Comparison of ENCODE assay signal across 1 cellular context in genomic region chr4:37826282-37827029, GRCh38.
TF ChIP-seq lines count a peak whose summit lies in the region.

Gene PGM2 (plus strand): TSS chr4:37826686. CDS start chr4:37826733, 47 bp downstream.

TF ChIP-seq in GM12878, 131 proteins besides CTCF, POLR2A, EP300 and RAD21 (continued from another document and continues in another):
- TF ChIP-seq ZBTB4 (CRISPR knock-in tag; IDR thresholded peaks at IDR 0.05) (no peak), FOXM1 (IDR thresholded peaks at IDR 0.05; ENCODE audit: low read depth, low read length) (no peak), SMC3 (IDR thresholded peaks at IDR 0.05; ENCODE audit: borderline replicate concordance, low read length) (no peak), IKZF2 (IDR thresholded peaks at IDR 0.05) (peak; percentile 24 to 57), POLR2AphosphoS2 (IDR thresholded peaks at IDR 0.05; ENCODE audit: low read depth, low read length) (peak; percentile 90; the same call in 1 of the 2 replicates), EGR1 (IDR thresholded peaks at IDR 0.05; ENCODE audit: borderline replicate concordance in 1 of 2, low read depth in 2 of 2, low read length in 2 of 2) (peak in 1 of 2 experiments; percentile 98; a peak in 2 of 3 replicates), TARDBP (IDR thresholded peaks at IDR 0.05; ENCODE audit: borderline replicate concordance) (no peak), DPF2 (IDR thresholded peaks at IDR 0.05) (peak; percentile 69; the same call in 1 of the 2 replicates), YY1 (IDR thresholded peaks at IDR 0.05; ENCODE audit: low read depth, low read length) (peak; percentile 93), ZNF207 (IDR thresholded peaks at IDR 0.05; ENCODE audit: borderline replicate concordance) (peak; percentile 34; the same call in 1 of the 2 replicates), HDAC6 (IDR thresholded peaks at IDR 0.05; ENCODE audit: unreplicated experiment) (no peak), TCF3 (IDR thresholded peaks at IDR 0.05; ENCODE audit: borderline replicate concordance, insufficient read depth, low read depth, low read length) (0 out of 2 replicates have a peak, but pooled peaks have one; percentile 16), ZNF384 (IDR thresholded peaks at IDR 0.05; ENCODE audit: borderline replicate concordance, low read depth, low read length) (no peak), BACH1 (IDR thresholded peaks at IDR 0.05; ENCODE audit: borderline replicate concordance) (0 out of 2 replicates have a peak, but pooled peaks have one; percentile 63), TCF12 (IDR thresholded peaks at IDR 0.05; ENCODE audit: low read depth, low read length) (peak; percentile 67; the same call in 1 of the 2 replicates), CHD1 (IDR thresholded peaks at IDR 0.05; ENCODE audit: low read depth, low read length) (no peak), CBFB (IDR thresholded peaks at IDR 0.05; ENCODE audit: low read depth) (no peak; the same call in 1 of the 2 replicates), ZSCAN29 (IDR thresholded peaks at IDR 0.05) (no peak), LARP7 (IDR thresholded peaks at IDR 0.05) (peak; percentile 91; the same call in 1 of the 2 replicates), BCLAF1 (IDR thresholded peaks at IDR 0.05) (no peak), BCL3 (IDR thresholded peaks at IDR 0.05; ENCODE audit: borderline replicate concordance, insufficient read depth, low read depth, low read length, poor library complexity, severe bottlenecking) (no peak), POLR2AphosphoS5 (IDR thresholded peaks at IDR 0.05; ENCODE audit: low read length) (peak; percentile 91), EZH2 (IDR thresholded peaks at IDR 0.05; ENCODE audit: borderline replicate concordance, control insufficient read depth, low read depth, low read length) (no peak), GABPA (IDR thresholded peaks at IDR 0.05; ENCODE audit: low read depth) (no peak), SMARCA5 (IDR thresholded peaks at IDR 0.05) (no peak), JUND (IDR thresholded peaks at IDR 0.05; ENCODE audit: low read depth, low read length) (no peak), NR2C1 (IDR thresholded peaks at IDR 0.05) (no peak), RUNX3 (IDR thresholded peaks at IDR 0.05; ENCODE audit: low read length) (peak; percentile 44), GATAD2B (conservative IDR thresholded peaks at IDR 0.05; ENCODE audit: low read depth) (peak; percentile 52; the same call in 1 of the 2 replicates), ASH2L (IDR thresholded peaks at IDR 0.05; ENCODE audit: borderline replicate concordance, low read depth) (no peak), NRF1 (conservative IDR thresholded peaks at IDR 0.05; ENCODE audit: low read depth, low read length) (no peak), IKZF1 (conservative IDR thresholded peaks at IDR 0.05) (peak; percentile 90), PML (IDR thresholded peaks at IDR 0.05; ENCODE audit: low read length) (peak; percentile 96), E4F1 (IDR thresholded peaks at IDR 0.05; ENCODE audit: borderline replicate concordance, partially characterized antibody) (peak; percentile 67)
- TF ChIP-seq, protein P1, sequence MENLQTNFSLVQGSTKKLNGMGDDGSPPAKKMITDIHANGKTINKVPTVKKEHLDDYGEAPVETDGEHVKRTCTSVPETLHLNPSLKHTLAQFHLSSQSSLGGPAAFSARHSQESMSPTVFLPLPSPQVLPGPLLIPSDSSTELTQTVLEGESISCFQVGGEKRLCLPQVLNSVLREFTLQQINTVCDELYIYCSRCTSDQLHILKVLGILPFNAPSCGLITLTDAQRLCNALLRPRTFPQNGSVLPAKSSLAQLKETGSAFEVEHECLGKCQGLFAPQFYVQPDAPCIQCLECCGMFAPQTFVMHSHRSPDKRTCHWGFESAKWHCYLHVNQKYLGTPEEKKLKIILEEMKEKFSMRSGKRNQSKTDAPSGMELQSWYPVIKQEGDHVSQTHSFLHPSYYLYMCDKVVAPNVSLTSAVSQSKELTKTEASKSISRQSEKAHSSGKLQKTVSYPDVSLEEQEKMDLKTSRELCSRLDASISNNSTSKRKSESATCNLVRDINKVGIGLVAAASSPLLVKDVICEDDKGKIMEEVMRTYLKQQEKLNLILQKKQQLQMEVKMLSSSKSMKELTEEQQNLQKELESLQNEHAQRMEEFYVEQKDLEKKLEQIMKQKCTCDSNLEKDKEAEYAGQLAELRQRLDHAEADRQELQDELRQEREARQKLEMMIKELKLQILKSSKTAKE (IDR thresholded peaks at IDR 0.05; ENCODE audit: low read depth, poor library complexity, severe bottlenecking) = no peak
- TF ChIP-seq, protein P2, sequence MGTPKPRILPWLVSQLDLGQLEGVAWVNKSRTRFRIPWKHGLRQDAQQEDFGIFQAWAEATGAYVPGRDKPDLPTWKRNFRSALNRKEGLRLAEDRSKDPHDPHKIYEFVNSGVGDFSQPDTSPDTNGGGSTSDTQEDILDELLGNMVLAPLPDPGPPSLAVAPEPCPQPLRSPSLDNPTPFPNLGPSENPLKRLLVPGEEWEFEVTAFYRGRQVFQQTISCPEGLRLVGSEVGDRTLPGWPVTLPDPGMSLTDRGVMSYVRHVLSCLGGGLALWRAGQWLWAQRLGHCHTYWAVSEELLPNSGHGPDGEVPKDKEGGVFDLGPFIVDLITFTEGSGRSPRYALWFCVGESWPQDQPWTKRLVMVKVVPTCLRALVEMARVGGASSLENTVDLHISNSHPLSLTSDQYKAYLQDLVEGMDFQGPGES (IDR thresholded peaks at IDR 0.05) = no peak
- TF ChIP-seq, protein P3, sequence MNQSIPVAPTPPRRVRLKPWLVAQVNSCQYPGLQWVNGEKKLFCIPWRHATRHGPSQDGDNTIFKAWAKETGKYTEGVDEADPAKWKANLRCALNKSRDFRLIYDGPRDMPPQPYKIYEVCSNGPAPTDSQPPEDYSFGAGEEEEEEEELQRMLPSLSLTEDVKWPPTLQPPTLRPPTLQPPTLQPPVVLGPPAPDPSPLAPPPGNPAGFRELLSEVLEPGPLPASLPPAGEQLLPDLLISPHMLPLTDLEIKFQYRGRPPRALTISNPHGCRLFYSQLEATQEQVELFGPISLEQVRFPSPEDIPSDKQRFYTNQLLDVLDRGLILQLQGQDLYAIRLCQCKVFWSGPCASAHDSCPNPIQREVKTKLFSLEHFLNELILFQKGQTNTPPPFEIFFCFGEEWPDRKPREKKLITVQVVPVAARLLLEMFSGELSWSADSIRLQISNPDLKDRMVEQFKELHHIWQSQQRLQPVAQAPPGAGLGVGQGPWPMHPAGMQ (IDR thresholded peaks at IDR 0.05; ENCODE audit: borderline replicate concordance) = no peak
- TF ChIP-seq, protein P4, sequence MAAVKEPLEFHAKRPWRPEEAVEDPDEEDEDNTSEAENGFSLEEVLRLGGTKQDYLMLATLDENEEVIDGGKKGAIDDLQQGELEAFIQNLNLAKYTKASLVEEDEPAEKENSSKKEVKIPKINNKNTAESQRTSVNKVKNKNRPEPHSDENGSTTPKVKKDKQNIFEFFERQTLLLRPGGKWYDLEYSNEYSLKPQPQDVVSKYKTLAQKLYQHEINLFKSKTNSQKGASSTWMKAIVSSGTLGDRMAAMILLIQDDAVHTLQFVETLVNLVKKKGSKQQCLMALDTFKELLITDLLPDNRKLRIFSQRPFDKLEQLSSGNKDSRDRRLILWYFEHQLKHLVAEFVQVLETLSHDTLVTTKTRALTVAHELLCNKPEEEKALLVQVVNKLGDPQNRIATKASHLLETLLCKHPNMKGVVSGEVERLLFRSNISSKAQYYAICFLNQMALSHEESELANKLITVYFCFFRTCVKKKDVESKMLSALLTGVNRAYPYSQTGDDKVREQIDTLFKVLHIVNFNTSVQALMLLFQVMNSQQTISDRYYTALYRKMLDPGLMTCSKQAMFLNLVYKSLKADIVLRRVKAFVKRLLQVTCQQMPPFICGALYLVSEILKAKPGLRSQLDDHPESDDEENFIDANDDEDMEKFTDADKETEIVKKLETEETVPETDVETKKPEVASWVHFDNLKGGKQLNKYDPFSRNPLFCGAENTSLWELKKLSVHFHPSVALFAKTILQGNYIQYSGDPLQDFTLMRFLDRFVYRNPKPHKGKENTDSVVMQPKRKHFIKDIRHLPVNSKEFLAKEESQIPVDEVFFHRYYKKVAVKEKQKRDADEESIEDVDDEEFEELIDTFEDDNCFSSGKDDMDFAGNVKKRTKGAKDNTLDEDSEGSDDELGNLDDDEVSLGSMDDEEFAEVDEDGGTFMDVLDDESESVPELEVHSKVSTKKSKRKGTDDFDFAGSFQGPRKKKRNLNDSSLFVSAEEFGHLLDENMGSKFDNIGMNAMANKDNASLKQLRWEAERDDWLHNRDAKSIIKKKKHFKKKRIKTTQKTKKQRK (IDR thresholded peaks at IDR 0.05; ENCODE audit: low read depth, low read length) = no peak
- TF ChIP-seq, protein P5, sequence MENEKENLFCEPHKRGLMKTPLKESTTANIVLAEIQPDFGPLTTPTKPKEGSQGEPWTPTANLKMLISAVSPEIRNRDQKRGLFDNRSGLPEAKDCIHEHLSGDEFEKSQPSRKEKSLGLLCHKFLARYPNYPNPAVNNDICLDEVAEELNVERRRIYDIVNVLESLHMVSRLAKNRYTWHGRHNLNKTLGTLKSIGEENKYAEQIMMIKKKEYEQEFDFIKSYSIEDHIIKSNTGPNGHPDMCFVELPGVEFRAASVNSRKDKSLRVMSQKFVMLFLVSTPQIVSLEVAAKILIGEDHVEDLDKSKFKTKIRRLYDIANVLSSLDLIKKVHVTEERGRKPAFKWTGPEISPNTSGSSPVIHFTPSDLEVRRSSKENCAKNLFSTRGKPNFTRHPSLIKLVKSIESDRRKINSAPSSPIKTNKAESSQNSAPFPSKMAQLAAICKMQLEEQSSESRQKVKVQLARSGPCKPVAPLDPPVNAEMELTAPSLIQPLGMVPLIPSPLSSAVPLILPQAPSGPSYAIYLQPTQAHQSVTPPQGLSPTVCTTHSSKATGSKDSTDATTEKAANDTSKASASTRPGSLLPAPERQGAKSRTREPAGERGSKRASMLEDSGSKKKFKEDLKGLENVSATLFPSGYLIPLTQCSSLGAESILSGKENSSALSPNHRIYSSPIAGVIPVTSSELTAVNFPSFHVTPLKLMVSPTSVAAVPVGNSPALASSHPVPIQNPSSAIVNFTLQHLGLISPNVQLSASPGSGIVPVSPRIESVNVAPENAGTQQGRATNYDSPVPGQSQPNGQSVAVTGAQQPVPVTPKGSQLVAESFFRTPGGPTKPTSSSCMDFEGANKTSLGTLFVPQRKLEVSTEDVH (IDR thresholded peaks at IDR 0.05; ENCODE audit: low read depth, partially characterized antibody) = no peak
